18 cellular contexts compared by ENCODE assay signal in genomic region chr3:143014921-143015320, GRCh38. TPM values are rescaled to one million over a fixed set of nuclear protein-coding genes. Genes with fewer than 3 reads are reported as not detected.
DNase-seq lines count a peak whose midpoint lies in the region; ATAC-seq lines count a peak whose summit lies in the region.
"Had no signal": no experiment of that assay in that cellular context is flagged by ENCODE, and none has a peak within 500 bp of the region (broad histone marks: within the 10 kb centered on the region; RNA-seq: fewer than 3 reads in every experiment).

No MANE protein-coding gene starts in this region.

- peaks cover 39% of the 10 kb centered on the region for H3K4me1 Mint-ChIP-seq in activated CD4-positive, alpha-beta T cell treated with anti-CD3 and anti-CD28 coated beads for 36 hours
- peaks cover 36% of the 10 kb centered on the region for H3K4me1 Mint-ChIP-seq in activated T-cell treated with anti-CD3 and anti-CD28 coated beads, Interleukin-2, amount 50 U/mL, for 24 hours (ENCODE audit: low read depth)
- peaks cover 33% of the 10 kb centered on the region for H3K4me1 Mint-ChIP-seq in stimulated activated naive CD8-positive, alpha-beta T cell treated with anti-CD3 and anti-CD28 coated beads, Interleukin-15, Interleukin-2, amounts not matched to agents 100 ng/mL and 50 ng/mL, for 24 hours (ENCODE audit: low read depth)
- H3K4me1 Mint-ChIP-seq: H9 had no signal

- no peaks in the 10 kb centered on the region for H3K9me3 Mint-ChIP-seq in activated CD4-positive, alpha-beta T cell treated with anti-CD3 and anti-CD28 coated beads for 36 hours (ENCODE audit: low read depth)
- H3K9me3 Mint-ChIP-seq in activated T-cell treated with anti-CD3 and anti-CD28 coated beads, Interleukin-2, amount 50 U/mL, for 24 hours = no peaks in the 10 kb centered on the region
- no peaks in the 10 kb centered on the region for H3K9me3 Mint-ChIP-seq in stimulated activated naive CD8-positive, alpha-beta T cell treated with anti-CD3 and anti-CD28 coated beads, Interleukin-15, Interleukin-2, amounts not matched to agents 100 ng/mL and 50 ng/mL, for 24 hours
- H3K9me3 Mint-ChIP-seq: CD4-positive, CD25-positive, alpha-beta regulatory T cell; CD8-positive, alpha-beta T cell had no signal

- H3K4me3 Mint-ChIP-seq in activated CD4-positive, alpha-beta T cell treated with anti-CD3 and anti-CD28 coated beads for 36 hours = no peak overlapping the region
- H3K4me3 Mint-ChIP-seq in activated T-cell treated with anti-CD3 and anti-CD28 coated beads, Interleukin-2, amount 50 U/mL, for 24 hours = no peak overlapping the region
- H3K4me3 Mint-ChIP-seq in stimulated activated naive CD8-positive, alpha-beta T cell treated with anti-CD3 and anti-CD28 coated beads, Interleukin-15, Interleukin-2, amounts not matched to agents 100 ng/mL and 50 ng/mL, for 24 hours = no peak overlapping the region
- H3K4me3 Mint-ChIP-seq: B cell; CD4-positive, CD25-positive, alpha-beta regulatory T cell; CD8-positive, alpha-beta T cell; GM23338; H9 had no signal

- peaks cover 43% of the 10 kb centered on the region for H3K36me3 Mint-ChIP-seq in activated CD4-positive, alpha-beta T cell treated with anti-CD3 and anti-CD28 coated beads for 36 hours (ENCODE audit: low read depth)
- peaks cover 92% of the 10 kb centered on the region for H3K36me3 Mint-ChIP-seq in activated T-cell treated with anti-CD3 and anti-CD28 coated beads, Interleukin-2, amount 50 U/mL, for 24 hours (ENCODE audit: low read depth)
- H3K36me3 Mint-ChIP-seq in stimulated activated naive CD8-positive, alpha-beta T cell treated with anti-CD3 and anti-CD28 coated beads, Interleukin-15, Interleukin-2, amounts not matched to agents 100 ng/mL and 50 ng/mL, for 24 hours (ENCODE audit: low read depth) = peaks cover 77% of the 10 kb centered on the region

- peak overlapping the region; percentile 11 for H3K27ac Mint-ChIP-seq in activated CD4-positive, alpha-beta T cell treated with anti-CD3 and anti-CD28 coated beads for 36 hours
- peak overlapping the region; percentile 63 for H3K27ac Mint-ChIP-seq in activated T-cell treated with anti-CD3 and anti-CD28 coated beads, Interleukin-2, amount 50 U/mL, for 24 hours
- H3K27ac Mint-ChIP-seq in stimulated activated naive CD8-positive, alpha-beta T cell treated with anti-CD3 and anti-CD28 coated beads, Interleukin-15, Interleukin-2, amounts not matched to agents 100 ng/mL and 50 ng/mL, for 24 hours = peak overlapping the region; percentile 1
- H3K27ac Mint-ChIP-seq: B cell; CD4-positive, CD25-positive, alpha-beta regulatory T cell; CD8-positive, alpha-beta T cell; GM23338; H9 had no signal

- peak; percentile 66 for ATAC-seq in activated CD4-positive, alpha-beta T cell treated with anti-CD3 and anti-CD28 coated beads for 36 hours
- ATAC-seq in stimulated activated naive CD8-positive, alpha-beta T cell treated with anti-CD3 and anti-CD28 coated beads, Interleukin-15, Interleukin-2, amounts not matched to agents 100 U/mL and 50 U/mL, for 24 hours = no peak
- ATAC-seq: CD8-positive, alpha-beta T cell; GM12878; GM23338; HCT116 had no signal

- POLR2A ChIA-PET in activated CD4-positive, alpha-beta T cell treated with anti-CD3 and anti-CD28 coated beads for 36 hours (lab: Charles Lee) = no interaction called here

- CTCF ChIA-PET in activated CD4-positive, alpha-beta T cell treated with anti-CD3 and anti-CD28 coated beads for 36 hours (lab: Charles Lee) = interaction anchor here (1.1 to 6.7 kb wide), 7 partner anchors 8 to 25 kb away, joined by 3 to 45 read pairs (median 4); partner anchors contain the start of gene U2SURP

- no peaks in the 10 kb centered on the region for H3K27me3 Mint-ChIP-seq in activated CD4-positive, alpha-beta T cell treated with anti-CD3 and anti-CD28 coated beads for 36 hours
- no peaks in the 10 kb centered on the region for H3K27me3 Mint-ChIP-seq in activated T-cell treated with anti-CD3 and anti-CD28 coated beads, Interleukin-2, amount 50 U/mL, for 24 hours
- no peaks in the 10 kb centered on the region for H3K27me3 Mint-ChIP-seq in stimulated activated naive CD8-positive, alpha-beta T cell treated with anti-CD3 and anti-CD28 coated beads, Interleukin-15, Interleukin-2, amounts not matched to agents 100 ng/mL and 50 ng/mL, for 24 hours
- H3K27me3 Mint-ChIP-seq: B cell; CD4-positive, CD25-positive, alpha-beta regulatory T cell had no signal

- intact Hi-C loops in activated CD4-positive, alpha-beta T cell treated with anti-CD3 and anti-CD28 coated beads for 36 hours (cut with DNase I, micrococcal nuclease) = loop anchor here (2.0 to 5.0 kb wide), 2 partner anchors 37 to 40 kb away; no protein-coding TSS in a partner anchor

- no peak for DNase-seq in activated CD4-positive, alpha-beta T cell treated with anti-CD3 and anti-CD28 coated beads for 36 hours
- no peak for DNase-seq in activated CD4-positive, alpha-beta T cell treated with anti-CD3 and anti-CD28 coated beads, Interleukin-2, amount 50 U/mL, for 1 hour
- no peak for DNase-seq in activated T-cell treated with anti-CD3 and anti-CD28 coated beads, Interleukin-2, amount 50 U/mL, for 24 hours
- DNase-seq in activated T-cell treated with anti-CD3 and anti-CD28 coated beads, Interleukin-2, amount 50 U/mL, for 48 hours = no peak
- DNase-seq in stimulated activated naive CD8-positive, alpha-beta T cell treated with anti-CD3 and anti-CD28 coated beads, Interleukin-15, Interleukin-2, amounts not matched to agents 100 U/mL and 50 U/mL, for 24 hours = no peak
- DNase-seq: Caco-2; CD4-positive, CD25-positive, alpha-beta regulatory T cell; CD8-positive, alpha-beta T cell; DMS 273 treated with DMSO at 0.1 percent for 48 hours; DMS79; EL; GDM1; H9 had no signal

RNA-seq across cellular contexts. Expression of gene U2SURP, which starts 13.6 kb away (rescaled TPM):
- 100 to 1,000 TPM; 208 to 248 TPM for total RNA-seq in activated CD4-positive, alpha-beta T cell treated with anti-CD3 and anti-CD28 coated beads for 36 hours

RNA-seq across cellular contexts. Expression of gene PAQR9, which starts 51.4 kb away (rescaled TPM):
- total RNA-seq in activated CD4-positive, alpha-beta T cell treated with anti-CD3 and anti-CD28 coated beads for 36 hours = not detected
- total RNA-seq: B cell; Caco-2; CD4-positive, CD25-positive, alpha-beta regulatory T cell; CD8-positive, alpha-beta T cell; GM12878 had no signal

Comparison
In these comparisons a context has a peak if more than half of its experiments do, and no peak if none do; other contexts are left out.
1. H3K27ac Mint-ChIP-seq: peak in every context shown above with its lines; median percentile 63 in activated T-cell treated with anti-CD3 and anti-CD28 coated beads, Interleukin-2, amount 50 U/mL, for 24 hours; 11 in activated CD4-positive, alpha-beta T cell treated with anti-CD3 and anti-CD28 coated beads for 36 hours; 1 in stimulated activated naive CD8-positive, alpha-beta T cell treated with anti-CD3 and anti-CD28 coated beads, Interleukin-15, Interleukin-2, amounts not matched to agents 100 ng/mL and 50 ng/mL, for 24 hours.